Comparison of ENCODE assay signal across 33 cellular contexts in the genomic region with DNA sequence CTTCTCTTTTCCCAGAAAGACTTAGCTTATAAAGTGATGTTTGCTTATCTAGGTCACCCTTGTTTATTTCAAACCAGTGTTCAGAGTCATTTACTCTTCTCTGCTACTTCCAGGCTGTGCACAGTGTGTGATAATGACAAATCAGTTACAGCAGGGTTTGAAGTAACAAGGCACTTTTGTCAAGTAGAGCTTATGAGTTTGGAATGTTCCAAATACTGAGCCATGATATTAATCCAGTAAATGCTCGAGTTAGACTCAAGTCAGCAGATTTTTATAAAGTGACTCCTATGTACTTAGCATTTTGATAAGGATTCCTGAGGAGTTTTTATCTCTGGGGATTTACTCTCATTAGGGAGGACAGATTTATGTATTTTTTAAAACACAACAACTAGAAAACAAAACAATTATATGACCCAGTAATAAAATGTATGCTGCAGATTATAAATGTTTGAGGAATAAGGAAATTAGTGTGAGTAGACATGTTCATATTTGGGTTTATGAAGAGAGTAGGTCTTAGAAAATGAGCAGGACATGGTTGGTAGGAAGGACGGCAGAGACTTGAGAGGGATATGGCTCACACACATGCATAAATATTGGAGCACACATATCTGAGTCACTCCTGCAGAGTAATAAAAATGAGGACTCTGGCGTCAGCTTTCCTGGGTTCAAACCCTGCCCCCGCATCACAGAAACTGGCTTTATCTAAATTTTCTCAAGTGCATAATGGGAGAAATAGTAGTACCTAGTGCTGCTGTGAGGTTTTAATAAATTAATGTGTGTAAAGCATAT.
DNase-seq lines count a peak whose midpoint lies in the region; ATAC-seq, FAIRE-seq and TF ChIP-seq lines count a peak whose summit lies in the region.
"Had no signal": no experiment of that assay in that cellular context is flagged by ENCODE, and none has a peak within 500 bp of the region (broad histone marks: within the 10 kb centered on the region; RNA-seq: fewer than 3 reads in every experiment).

No MANE protein-coding gene starts in this region.

- intact Hi-C loops in A673 (cut with micrococcal nuclease; ENCODE audit: unreplicated experiment) (no loop called here), K562 (cut with micrococcal nuclease) (no loop called here), right cardiac atrium (cut with DNase I) (no loop called here)

- H3K36me3 ChIP-seq in A673 (ENCODE audit: insufficient read depth, low read length, poor library complexity, severe bottlenecking): no peaks in the 10 kb centered on the region
- no peaks in the 10 kb centered on the region for H3K36me3 ChIP-seq in K562 (ENCODE audit: control insufficient read depth, insufficient read depth, low read length)
- H3K36me3 ChIP-seq: ascending aorta, BLaER1, thoracic aorta, vagina had no signal

- ATAC-seq in K562 (no peak), right cardiac atrium (peak; percentile 75 to 91), GM19397 (IDR thresholded peaks at IDR 0.05; ENCODE audit: unreplicated experiment) (no peak), GM19351 (IDR thresholded peaks at IDR 0.05; ENCODE audit: unreplicated experiment) (no peak), HG03097 (IDR thresholded peaks at IDR 0.05; ENCODE audit: low FRiP score, unreplicated experiment) (no peak)
- ATAC-seq: activated naive CD4-positive, alpha-beta T cell treated with anti-CD3 and anti-CD28 coated beads, Interleukin-2, amount 50 U/mL, for 72 hours; GM12878 had no signal

- FAIRE-seq in K562 (lab: Jason Lieb, UNC): no peak
- FAIRE-seq: GM12878 had no signal

- BruUV-seq in A673 (replicated peaks; lab: Mats Ljungman, UMichigan): no TSS peak
- BruUV-seq in K562 (replicated peaks; lab: Mats Ljungman, UMichigan): no TSS peak

- H3K4me3 ChIP-seq in A673 (ENCODE audit: low read depth, low read length, poor library complexity, severe bottlenecking) (no peak overlapping the region), K562 (no peak overlapping the region), right cardiac atrium (ENCODE audit: low read length) (no peak overlapping the region)
- H3K4me3 ChIP-seq: ascending aorta, BLaER1, dorsolateral prefrontal cortex, GM12878, thoracic aorta, vagina had no signal

- H3K27ac ChIP-seq in A673 (ENCODE audit: low read depth, low read length, poor library complexity, severe bottlenecking) (peak overlapping the region; percentile 59), K562 (ENCODE audit: extremely low read depth, low read depth, low read length) (no peak overlapping the region), right cardiac atrium (ENCODE audit: low read length) (no peak overlapping the region)
- H3K27ac ChIP-seq: ascending aorta, BLaER1, dorsolateral prefrontal cortex, epithelial cell of prostate, thoracic aorta, vagina had no signal

- no peak for TF ChIP-seq CTCF in A673 (conservative IDR thresholded peaks at IDR 0.05; ENCODE audit: low read depth, low read length)
- no peak for TF ChIP-seq CTCF in K562 (IDR thresholded peaks at IDR 0.05 in 2 of 3, conservative IDR thresholded peaks at IDR 0.05 in 1 of 3; ENCODE audit: insufficient read depth in 2 of 3, low read depth in 1 of 3, low read length in 3 of 3)

- H3K9me3 ChIP-seq in A673 (ENCODE audit: low read depth, low read length, poor library complexity, severe bottlenecking) (no peaks in the 10 kb centered on the region), K562 (replicated peaks; ENCODE audit: control insufficient read depth, insufficient read depth, low read depth, low read length) (no peaks in the 10 kb centered on the region), right cardiac atrium (ENCODE audit: control insufficient read depth, low read length) (no peaks in the 10 kb centered on the region)
- H3K9me3 ChIP-seq: ascending aorta, BLaER1, Caco-2, thoracic aorta, vagina had no signal

- H3K9ac ChIP-seq in K562 (ENCODE audit: insufficient read depth in 1 of 2, low read depth in 2 of 2, low read length in 2 of 2): no peak overlapping the region
- H3K9ac ChIP-seq: BLaER1 had no signal

- peaks cover 32% of the 10 kb centered on the region for H3K4me1 ChIP-seq in A673 (ENCODE audit: insufficient read depth, low read length, poor library complexity, severe bottlenecking)
- H3K4me1 ChIP-seq in K562 (replicated peaks in 1 of 2; ENCODE audit: control insufficient read depth in 2 of 2, insufficient read depth in 2 of 2, low read length in 2 of 2): no peaks in the 10 kb centered on the region
- no peaks in the 10 kb centered on the region for H3K4me1 ChIP-seq in right cardiac atrium (ENCODE audit: control insufficient read depth, insufficient read depth, low read length)
- H3K4me1 ChIP-seq: ascending aorta, BLaER1, Caco-2, vagina had no signal

- no peaks in the 10 kb centered on the region for H3K79me2 ChIP-seq in K562 (ENCODE audit: control insufficient read depth, insufficient read depth, low read length)

- no peak overlapping the region for H3K4me2 ChIP-seq in K562 (ENCODE audit: insufficient read depth, low read length)
- H3K4me2 ChIP-seq: BLaER1 had no signal

- POLR2A ChIA-PET in A673 (lab: Charles Lee; ENCODE audit: low non-redundant PET): no interaction called here
- POLR2A ChIA-PET in K562 (lab: Yijun Ruan, JAX): no interaction called here

- H2AFZ ChIP-seq in K562 (ENCODE audit: low read depth, low read length): no peak overlapping the region

- in situ Hi-C loops in K562 (cut with MboI): no loop called here

- no peak for TF ChIP-seq RAD21 in K562 (CRISPR knock-in tag; conservative IDR thresholded peaks at IDR 0.05 in 1 of 2, IDR thresholded peaks at IDR 0.05 in 1 of 2)

- no peaks in the 10 kb centered on the region for H3K27me3 ChIP-seq in A673 (replicated peaks; ENCODE audit: insufficient read depth, low read depth, low read length, poor library complexity)
- H3K27me3 ChIP-seq in K562 (ENCODE audit: control insufficient read depth in 2 of 2, insufficient read depth in 2 of 2, low read length in 2 of 2): no peaks in the 10 kb centered on the region
- no peaks in the 10 kb centered on the region for H3K27me3 ChIP-seq in right cardiac atrium (ENCODE audit: control insufficient read depth, insufficient read depth)
- H3K27me3 ChIP-seq: ascending aorta, BLaER1, vagina had no signal

- H4K20me1 ChIP-seq in K562 (replicated peaks; ENCODE audit: control insufficient read depth, insufficient read depth, low read length): no peaks in the 10 kb centered on the region
- H4K20me1 ChIP-seq: BLaER1 had no signal

- CTCF ChIA-PET in A673 (lab: Charles Lee): no interaction called here
- CTCF ChIA-PET in K562 (lab: Yijun Ruan, JAX; ENCODE audit: low intra/inter-chr PET ratio): no interaction called here

- peak; percentile 87 for DNase-seq in A673 (ENCODE audit: low spot score)
- DNase-seq in M059J (ENCODE audit: low read depth): peak; percentile 14
- no peak for DNase-seq in K562 (ENCODE audit: extremely low read depth in 1 of 4, low spot score in 3 of 4)
- DNase-seq in right cardiac atrium: no peak
- DNase-seq in NCI-H510A (lab: John Stamatoyannopoulos, UW): no peak
- DNase-seq: activated B cell treated with CpG ODN at 0.5 μM for 24 hours; activated CD4-positive, alpha-beta memory T cell treated with anti-CD3 and anti-CD28 coated beads for 36 hours; activated CD8-positive, alpha-beta memory T cell treated with anti-CD3 and anti-CD28 coated beads, Interleukin-2, amount 50 U/mL, for 48 hours; Caco-2; DMS79 treated with DMSO at 0.1 percent for 48 hours; dorsolateral prefrontal cortex; H7; head of caudate nucleus; KBM-7; mesendoderm; naive B cell; NCI-H524; nucleus accumbens; RPMI8226; stimulated activated CD4-positive, alpha-beta T cell treated with anti-CD3 and anti-CD28 coated beads, Interleukin-12 subunit alpha, Interleukin-12 subunit beta, amount 100 ng/mL, for 4 hours; stimulated activated CD4-positive, alpha-beta T cell treated with anti-CD3 and anti-CD28 coated beads, Interleukin-4, amount 100 ng/mL, for 24 hours; stimulated activated naive CD4-positive, alpha-beta T cell; T-helper 9 cell had no signal

- TF ChIP-seq EP300 in K562 (IDR thresholded peaks at IDR 0.05; ENCODE audit: low read length): no peak

- no peak for TF ChIP-seq POLR2A in K562 (conservative IDR thresholded peaks at IDR 0.05)

- WGBS in K562 (ENCODE audit: insufficient coverage, low coverage, missing lambda C conversion rate): 22% methylated on average over 4 of the region's 4 CpGs
- WGBS in right cardiac atrium: 64% methylated on average over 4 of the region's 4 CpGs

- H3K9me1 ChIP-seq in K562 (ENCODE audit: control insufficient read depth, insufficient read depth, low read length): no peaks in the 10 kb centered on the region

TF ChIP-seq in K562, 482 proteins besides CTCF, POLR2A, EP300 and RAD21:
- peak; percentile 43; the same call in 1 of the 2 replicates for TF ChIP-seq CBFA2T3 (IDR thresholded peaks at IDR 0.05)
- TF ChIP-seq POLR2G (IDR thresholded peaks at IDR 0.05; ENCODE audit: low read depth, low read length): no peak
- TF ChIP-seq, protein P1, sequence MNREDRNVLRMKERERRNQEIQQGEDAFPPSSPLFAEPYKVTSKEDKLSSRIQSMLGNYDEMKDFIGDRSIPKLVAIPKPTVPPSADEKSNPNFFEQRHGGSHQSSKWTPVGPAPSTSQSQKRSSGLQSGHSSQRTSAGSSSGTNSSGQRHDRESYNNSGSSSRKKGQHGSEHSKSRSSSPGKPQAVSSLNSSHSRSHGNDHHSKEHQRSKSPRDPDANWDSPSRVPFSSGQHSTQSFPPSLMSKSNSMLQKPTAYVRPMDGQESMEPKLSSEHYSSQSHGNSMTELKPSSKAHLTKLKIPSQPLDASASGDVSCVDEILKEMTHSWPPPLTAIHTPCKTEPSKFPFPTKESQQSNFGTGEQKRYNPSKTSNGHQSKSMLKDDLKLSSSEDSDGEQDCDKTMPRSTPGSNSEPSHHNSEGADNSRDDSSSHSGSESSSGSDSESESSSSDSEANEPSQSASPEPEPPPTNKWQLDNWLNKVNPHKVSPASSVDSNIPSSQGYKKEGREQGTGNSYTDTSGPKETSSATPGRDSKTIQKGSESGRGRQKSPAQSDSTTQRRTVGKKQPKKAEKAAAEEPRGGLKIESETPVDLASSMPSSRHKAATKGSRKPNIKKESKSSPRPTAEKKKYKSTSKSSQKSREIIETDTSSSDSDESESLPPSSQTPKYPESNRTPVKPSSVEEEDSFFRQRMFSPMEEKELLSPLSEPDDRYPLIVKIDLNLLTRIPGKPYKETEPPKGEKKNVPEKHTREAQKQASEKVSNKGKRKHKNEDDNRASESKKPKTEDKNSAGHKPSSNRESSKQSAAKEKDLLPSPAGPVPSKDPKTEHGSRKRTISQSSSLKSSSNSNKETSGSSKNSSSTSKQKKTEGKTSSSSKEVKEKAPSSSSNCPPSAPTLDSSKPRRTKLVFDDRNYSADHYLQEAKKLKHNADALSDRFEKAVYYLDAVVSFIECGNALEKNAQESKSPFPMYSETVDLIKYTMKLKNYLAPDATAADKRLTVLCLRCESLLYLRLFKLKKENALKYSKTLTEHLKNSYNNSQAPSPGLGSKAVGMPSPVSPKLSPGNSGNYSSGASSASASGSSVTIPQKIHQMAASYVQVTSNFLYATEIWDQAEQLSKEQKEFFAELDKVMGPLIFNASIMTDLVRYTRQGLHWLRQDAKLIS (CRISPR knock-in tag; IDR thresholded peaks at IDR 0.05): no peak
- peak in 1 of 2 experiments; percentile 39; a peak in 1 of 4 replicates for TF ChIP-seq KDM1A (IDR thresholded peaks at IDR 0.05)

Comparison
In these comparisons a context has a peak if more than half of its experiments do, and no peak if none do; other contexts are left out.
1. DNase-seq: peak in A673 (single experiment) and M059J (single experiment); none in K562 (0 of 4), right cardiac atrium (0 of 3) and NCI-H510A (single experiment).
2. ATAC-seq: peak in right cardiac atrium (2 of 2); none in K562 (single experiment), GM19397 (single experiment), GM19351 (single experiment) and HG03097 (single experiment).